ENCODE assay signal across 8 cellular contexts in the genomic region with DNA sequence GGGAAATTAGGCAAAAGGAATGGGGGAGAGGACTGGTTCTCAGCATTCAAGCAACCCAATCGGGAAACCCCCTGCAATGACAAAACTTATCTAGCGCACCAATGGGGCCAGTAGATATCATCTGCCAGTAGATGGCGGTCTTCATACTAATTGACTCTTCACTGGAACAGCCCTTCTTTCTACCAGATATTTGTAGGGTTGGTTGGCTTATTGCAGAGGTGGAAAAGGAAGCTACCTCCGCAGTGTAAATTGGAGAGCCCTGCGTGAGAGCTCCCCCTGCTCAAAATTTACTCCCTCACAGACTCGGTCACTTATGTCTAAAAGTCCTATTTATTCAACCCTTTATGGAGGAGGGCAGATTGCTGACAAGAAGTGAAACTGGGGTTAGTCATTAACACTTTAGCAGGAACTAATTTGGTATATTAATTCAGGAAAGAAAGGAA.
DNase-seq lines count a peak whose midpoint lies in the region; ATAC-seq and TF ChIP-seq lines count a peak whose summit lies in the region.

No MANE protein-coding gene starts in this region.

- H3K9me3 ChIP-seq in NT2/D1 (ENCODE audit: insufficient read depth, low read length) (no peaks in the 10 kb centered on the region), prostate gland (no peaks in the 10 kb centered on the region)

- H3K4me3 ChIP-seq in AG09309 (ENCODE audit: control insufficient read depth, low read depth, low read length) (no peak overlapping the region), NT2/D1 (ENCODE audit: insufficient read length, low read depth) (no peak overlapping the region), fibroblast of pulmonary artery (replicated peaks; ENCODE audit: low read depth, low read length) (no peak overlapping the region), prostate gland (no peak overlapping the region)

- 47% methylated on average over 6 of the region's 6 CpGs for WGBS in prostate gland

- H3K27me3 ChIP-seq in NT2/D1 (ENCODE audit: insufficient read depth, insufficient read length), result no peaks in the 10 kb centered on the region
- no peaks in the 10 kb centered on the region for H3K27me3 ChIP-seq in prostate gland (replicated peaks; ENCODE audit: insufficient read depth)

- TF ChIP-seq CTCF in AG09309 (IDR thresholded peaks at IDR 0.05; ENCODE audit: control insufficient read depth, insufficient read depth, low read depth, low read length, missing control alignments) (peak; percentile 58), fibroblast of pulmonary artery (IDR thresholded peaks at IDR 0.05; ENCODE audit: low read length, missing control alignments) (peak; percentile 62), prostate gland (IDR thresholded peaks at IDR 0.05) (peak in 3 of 4 experiments; percentile 32 to 41 (median 33))

- H3K27ac ChIP-seq in prostate gland, result no peak overlapping the region

- ATAC-seq in GM18870 (IDR thresholded peaks at IDR 0.05; ENCODE audit: unreplicated experiment), result peak; percentile 88
- ATAC-seq in HG03045 (IDR thresholded peaks at IDR 0.05; ENCODE audit: unreplicated experiment), result peak; percentile 65

- intact Hi-C loops in prostate gland (cut with DNase I), result loop anchor here (5.0 kb wide), 1 partner anchor 170 kb away; no protein-coding TSS in a partner anchor

- H3K9ac ChIP-seq in NT2/D1 (ENCODE audit: insufficient read length, low read depth), result no peak overlapping the region

- H3K4me1 ChIP-seq in NT2/D1 (ENCODE audit: insufficient read depth, insufficient read length), result no peaks in the 10 kb centered on the region
- no peaks in the 10 kb centered on the region for H3K4me1 ChIP-seq in prostate gland (replicated peaks)

- no peak for TF ChIP-seq POLR2A in prostate gland (IDR thresholded peaks at IDR 0.05)

- H3K36me3 ChIP-seq in NT2/D1 (ENCODE audit: insufficient read depth, insufficient read length, low read length) (no peaks in the 10 kb centered on the region), prostate gland (no peaks in the 10 kb centered on the region)

- no peak for DNase-seq in AG09309 (ENCODE audit: low read depth)
- DNase-seq in NT2/D1 (ENCODE audit: low read depth, low spot score), result peak; percentile 82
- DNase-seq in activated T-cell treated with anti-CD3 and anti-CD28 coated beads for 24 hours (ENCODE audit: low read depth), result peak; percentile 75
- peak; percentile 64 for DNase-seq in fibroblast of pulmonary artery (ENCODE audit: low read depth)
- DNase-seq in prostate gland (ENCODE audit: low spot score), result peak; percentile 29
- DNase-seq in cerebellar nuclear complex (lab: John Stamatoyannopoulos, UW), result no peak

Comparison
In these comparisons a context has a peak if more than half of its experiments do, and no peak if none do; other contexts are left out.
1. DNase-seq: peak in NT2/D1 (single experiment), activated T-cell treated with anti-CD3 and anti-CD28 coated beads for 24 hours (single experiment), fibroblast of pulmonary artery (single experiment) and prostate gland (single experiment); none in AG09309 (single experiment) and cerebellar nuclear complex (0 of 2).
2. Peak in every context shown above with its lines, with median percentiles within 50 percentile points of each other: CTCF ChIP-seq.